1 cellular context compared by ENCODE assay signal in genomic region chr4:154961263-154961662, GRCh38.
TF ChIP-seq lines count a peak whose summit lies in the region.

No MANE protein-coding gene starts in this region.

TF ChIP-seq in GM12878, 131 proteins besides CTCF, POLR2A, EP300 and RAD21 (continued from another document and continues in another):
- TF ChIP-seq PRDM15 (CRISPR knock-in tag; IDR thresholded peaks at IDR 0.05): no peak
- TF ChIP-seq USF1 (IDR thresholded peaks at IDR 0.05; ENCODE audit: borderline replicate concordance, extremely low read length, insufficient read depth, low read depth, low read length): no peak
- TF ChIP-seq KLF5 (IDR thresholded peaks at IDR 0.05; ENCODE audit: partially characterized antibody): no peak
- TF ChIP-seq BACH1 (IDR thresholded peaks at IDR 0.05; ENCODE audit: borderline replicate concordance): peak; percentile 46; the same call in 1 of the 2 replicates
- TF ChIP-seq DPF2 (IDR thresholded peaks at IDR 0.05): 0 out of 2 replicates have a peak, but pooled peaks have one; percentile 20
- TF ChIP-seq, protein P1, sequence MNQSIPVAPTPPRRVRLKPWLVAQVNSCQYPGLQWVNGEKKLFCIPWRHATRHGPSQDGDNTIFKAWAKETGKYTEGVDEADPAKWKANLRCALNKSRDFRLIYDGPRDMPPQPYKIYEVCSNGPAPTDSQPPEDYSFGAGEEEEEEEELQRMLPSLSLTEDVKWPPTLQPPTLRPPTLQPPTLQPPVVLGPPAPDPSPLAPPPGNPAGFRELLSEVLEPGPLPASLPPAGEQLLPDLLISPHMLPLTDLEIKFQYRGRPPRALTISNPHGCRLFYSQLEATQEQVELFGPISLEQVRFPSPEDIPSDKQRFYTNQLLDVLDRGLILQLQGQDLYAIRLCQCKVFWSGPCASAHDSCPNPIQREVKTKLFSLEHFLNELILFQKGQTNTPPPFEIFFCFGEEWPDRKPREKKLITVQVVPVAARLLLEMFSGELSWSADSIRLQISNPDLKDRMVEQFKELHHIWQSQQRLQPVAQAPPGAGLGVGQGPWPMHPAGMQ (IDR thresholded peaks at IDR 0.05; ENCODE audit: borderline replicate concordance): no peak
- no peak for TF ChIP-seq EZH2 (IDR thresholded peaks at IDR 0.05; ENCODE audit: borderline replicate concordance, control insufficient read depth, low read depth, low read length)
- no peak for TF ChIP-seq IKZF1 (conservative IDR thresholded peaks at IDR 0.05)
- TF ChIP-seq ZBED1 (IDR thresholded peaks at IDR 0.05; ENCODE audit: borderline replicate concordance): no peak
- TF ChIP-seq ZNF207 (IDR thresholded peaks at IDR 0.05; ENCODE audit: borderline replicate concordance): no peak
- 0 out of 2 replicates have a peak, but pooled peaks have one; percentile 29 for TF ChIP-seq BCL11A (IDR thresholded peaks at IDR 0.05; ENCODE audit: low read depth, low read length)
- no peak for TF ChIP-seq NR2C2 (IDR thresholded peaks at IDR 0.05; ENCODE audit: borderline replicate concordance, control insufficient read depth, insufficient read length, low read depth)
- no peak for TF ChIP-seq CREB1 (IDR thresholded peaks at IDR 0.05; ENCODE audit: low read depth)
- TF ChIP-seq RUNX3 (IDR thresholded peaks at IDR 0.05; ENCODE audit: low read length): peak; percentile 32; the same call in 1 of the 2 replicates
- no peak for TF ChIP-seq SREBF2 (IDR thresholded peaks at IDR 0.05; ENCODE audit: low read length)
- no peak for TF ChIP-seq JUND (IDR thresholded peaks at IDR 0.05; ENCODE audit: low read depth, low read length)
- no peak for TF ChIP-seq WRNIP1 (IDR thresholded peaks at IDR 0.05; ENCODE audit: borderline replicate concordance, low read depth, low read length)
- TF ChIP-seq GABPA (IDR thresholded peaks at IDR 0.05; ENCODE audit: low read depth): no peak
- TF ChIP-seq, protein P2, sequence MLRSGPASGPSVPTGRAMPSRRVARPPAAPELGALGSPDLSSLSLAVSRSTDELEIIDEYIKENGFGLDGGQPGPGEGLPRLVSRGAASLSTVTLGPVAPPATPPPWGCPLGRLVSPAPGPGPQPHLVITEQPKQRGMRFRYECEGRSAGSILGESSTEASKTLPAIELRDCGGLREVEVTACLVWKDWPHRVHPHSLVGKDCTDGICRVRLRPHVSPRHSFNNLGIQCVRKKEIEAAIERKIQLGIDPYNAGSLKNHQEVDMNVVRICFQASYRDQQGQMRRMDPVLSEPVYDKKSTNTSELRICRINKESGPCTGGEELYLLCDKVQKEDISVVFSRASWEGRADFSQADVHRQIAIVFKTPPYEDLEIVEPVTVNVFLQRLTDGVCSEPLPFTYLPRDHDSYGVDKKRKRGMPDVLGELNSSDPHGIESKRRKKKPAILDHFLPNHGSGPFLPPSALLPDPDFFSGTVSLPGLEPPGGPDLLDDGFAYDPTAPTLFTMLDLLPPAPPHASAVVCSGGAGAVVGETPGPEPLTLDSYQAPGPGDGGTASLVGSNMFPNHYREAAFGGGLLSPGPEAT (IDR thresholded peaks at IDR 0.05; ENCODE audit: low read depth): 0 out of 2 replicates have a peak, but pooled peaks have one; percentile 15
- no peak for TF ChIP-seq CHD2 (IDR thresholded peaks at IDR 0.05; ENCODE audit: borderline replicate concordance, low read depth, low read length)
- TF ChIP-seq, protein P3, sequence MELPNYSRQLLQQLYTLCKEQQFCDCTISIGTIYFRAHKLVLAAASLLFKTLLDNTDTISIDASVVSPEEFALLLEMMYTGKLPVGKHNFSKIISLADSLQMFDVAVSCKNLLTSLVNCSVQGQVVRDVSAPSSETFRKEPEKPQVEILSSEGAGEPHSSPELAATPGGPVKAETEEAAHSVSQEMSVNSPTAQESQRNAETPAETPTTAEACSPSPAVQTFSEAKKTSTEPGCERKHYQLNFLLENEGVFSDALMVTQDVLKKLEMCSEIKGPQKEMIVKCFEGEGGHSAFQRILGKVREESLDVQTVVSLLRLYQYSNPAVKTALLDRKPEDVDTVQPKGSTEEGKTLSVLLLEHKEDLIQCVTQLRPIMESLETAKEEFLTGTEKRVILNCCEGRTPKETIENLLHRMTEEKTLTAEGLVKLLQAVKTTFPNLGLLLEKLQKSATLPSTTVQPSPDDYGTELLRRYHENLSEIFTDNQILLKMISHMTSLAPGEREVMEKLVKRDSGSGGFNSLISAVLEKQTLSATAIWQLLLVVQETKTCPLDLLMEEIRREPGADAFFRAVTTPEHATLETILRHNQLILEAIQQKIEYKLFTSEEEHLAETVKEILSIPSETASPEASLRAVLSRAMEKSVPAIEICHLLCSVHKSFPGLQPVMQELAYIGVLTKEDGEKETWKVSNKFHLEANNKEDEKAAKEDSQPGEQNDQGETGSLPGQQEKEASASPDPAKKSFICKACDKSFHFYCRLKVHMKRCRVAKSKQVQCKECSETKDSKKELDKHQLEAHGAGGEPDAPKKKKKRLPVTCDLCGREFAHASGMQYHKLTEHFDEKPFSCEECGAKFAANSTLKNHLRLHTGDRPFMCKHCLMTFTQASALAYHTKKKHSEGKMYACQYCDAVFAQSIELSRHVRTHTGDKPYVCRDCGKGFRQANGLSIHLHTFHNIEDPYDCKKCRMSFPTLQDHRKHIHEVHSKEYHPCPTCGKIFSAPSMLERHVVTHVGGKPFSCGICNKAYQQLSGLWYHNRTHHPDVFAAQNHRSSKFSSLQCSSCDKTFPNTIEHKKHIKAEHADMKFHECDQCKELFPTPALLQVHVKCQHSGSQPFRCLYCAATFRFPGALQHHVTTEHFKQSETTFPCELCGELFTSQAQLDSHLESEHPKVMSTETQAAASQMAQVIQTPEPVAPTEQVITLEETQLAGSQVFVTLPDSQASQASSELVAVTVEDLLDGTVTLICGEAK (IDR thresholded peaks at IDR 0.05; ENCODE audit: borderline replicate concordance): no peak
- TF ChIP-seq MYB (IDR thresholded peaks at IDR 0.05; ENCODE audit: borderline replicate concordance, low read depth, low read length): no peak
- TF ChIP-seq SMAD1 (IDR thresholded peaks at IDR 0.05; ENCODE audit: low read depth, partially characterized antibody): no peak
- TF ChIP-seq SP1 (IDR thresholded peaks at IDR 0.05; ENCODE audit: low read depth, low read length): no peak
- TF ChIP-seq FOXM1 (IDR thresholded peaks at IDR 0.05; ENCODE audit: low read depth, low read length): no peak
- no peak for TF ChIP-seq CBX5 (IDR thresholded peaks at IDR 0.05; ENCODE audit: low read depth)
- no peak for TF ChIP-seq POU2F2 (IDR thresholded peaks at IDR 0.05; ENCODE audit: borderline replicate concordance, low read depth, low read length)
- no peak for TF ChIP-seq ZZZ3 (IDR thresholded peaks at IDR 0.05; ENCODE audit: control insufficient read depth, insufficient read length, low read depth)
- TF ChIP-seq E2F4 (IDR thresholded peaks at IDR 0.05; ENCODE audit: low read depth, low read length): no peak
- no peak for TF ChIP-seq RFX5 (IDR thresholded peaks at IDR 0.05; ENCODE audit: low read depth, low read length)
- no peak for TF ChIP-seq CUX1 (IDR thresholded peaks at IDR 0.05; ENCODE audit: insufficient replicate concordance, low read depth, low read length)
- no peak for TF ChIP-seq IRF4 (IDR thresholded peaks at IDR 0.05; ENCODE audit: low read depth, low read length)
- TF ChIP-seq NR2C1 (IDR thresholded peaks at IDR 0.05): no peak
- TF ChIP-seq EED (IDR thresholded peaks at IDR 0.05; ENCODE audit: low read depth): no peak
- peak; percentile 31; the same call in 1 of the 2 replicates for TF ChIP-seq ATF2 (IDR thresholded peaks at IDR 0.05; ENCODE audit: low read length)
- TF ChIP-seq MYC (IDR thresholded peaks at IDR 0.05; ENCODE audit: insufficient read depth, insufficient read length, insufficient replicate concordance, low read length, severe bottlenecking): no peak
- TF ChIP-seq, protein P4, sequence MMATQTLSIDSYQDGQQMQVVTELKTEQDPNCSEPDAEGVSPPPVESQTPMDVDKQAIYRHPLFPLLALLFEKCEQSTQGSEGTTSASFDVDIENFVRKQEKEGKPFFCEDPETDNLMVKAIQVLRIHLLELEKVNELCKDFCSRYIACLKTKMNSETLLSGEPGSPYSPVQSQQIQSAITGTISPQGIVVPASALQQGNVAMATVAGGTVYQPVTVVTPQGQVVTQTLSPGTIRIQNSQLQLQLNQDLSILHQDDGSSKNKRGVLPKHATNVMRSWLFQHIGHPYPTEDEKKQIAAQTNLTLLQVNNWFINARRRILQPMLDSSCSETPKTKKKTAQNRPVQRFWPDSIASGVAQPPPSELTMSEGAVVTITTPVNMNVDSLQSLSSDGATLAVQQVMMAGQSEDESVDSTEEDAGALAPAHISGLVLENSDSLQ (IDR thresholded peaks at IDR 0.05): peak; percentile 79
- no peak for TF ChIP-seq TBL1XR1 (IDR thresholded peaks at IDR 0.05; ENCODE audit: low read depth, low read length)
